ENCODE assay signal across 1 cellular context in genomic region chr16:3182293-3182607, GRCh38.
TF ChIP-seq lines count a peak whose summit lies in the region.

No MANE protein-coding gene starts in this region.

TF ChIP-seq in HEK293, 187 proteins besides CTCF, POLR2A, EP300 and RAD21:
- TF ChIP-seq ZNF2 (tag by site-specific recombination; IDR thresholded peaks at IDR 0.05) = peak; percentile 70; the same call in 1 of the 2 replicates
- TF ChIP-seq ZNF623 (tag by site-specific recombination; IDR thresholded peaks at IDR 0.05) = 0 out of 2 replicates have a peak, but pooled peaks have one; percentile 8
